Comparison of ENCODE assay signal across 8 cellular contexts in genomic region chr17:4833941-4834501, GRCh38. TPM values are rescaled to one million over a fixed set of nuclear protein-coding genes. Genes with fewer than 3 reads are reported as not detected.
DNase-seq lines count a peak whose midpoint lies in the region; ATAC-seq, FAIRE-seq and TF ChIP-seq lines count a peak whose summit lies in the region.

No MANE protein-coding gene starts in this region.

- no peak for FAIRE-seq in HTR-8/SVneo (lab: Jason Lieb, UNC)

- peak overlapping the region; percentile 90 for H3K4me3 ChIP-seq in fibroblast of the aortic adventitia (ENCODE audit: low read depth, low read length)
- peak overlapping the region; percentile 81 to 93 for H3K4me3 ChIP-seq in neutrophil (ENCODE audit: low read depth in 1 of 2, low read length in 1 of 2)

- H3K27ac Mint-ChIP-seq in activated B cell treated with CpG ODN at 0.5 μM for 24 hours: peak overlapping the region; percentile 83

- peaks cover 31 to 45% of the 10 kb centered on the region in 2 experiments for H3K4me1 ChIP-seq in neutrophil (ENCODE audit: control insufficient read depth in 1 of 2, insufficient read depth in 1 of 2, low read depth in 1 of 2, low read length in 1 of 2)

- no peaks in the 10 kb centered on the region for H3K9me3 Mint-ChIP-seq in activated B cell treated with CpG ODN at 0.5 μM for 24 hours

- TF ChIP-seq CTCF in activated B cell treated with CpG ODN at 0.5 μM for 24 hours (IDR thresholded peaks at IDR 0.05): no peak
- no peak for TF ChIP-seq CTCF in fibroblast of the aortic adventitia (IDR thresholded peaks at IDR 0.05; ENCODE audit: insufficient read depth, low read length)
- TF ChIP-seq CTCF in neutrophil (IDR thresholded peaks at IDR 0.05): no peak

- peaks cover 13% of the 10 kb centered on the region for H3K36me3 Mint-ChIP-seq in activated B cell treated with CpG ODN at 0.5 μM for 24 hours (ENCODE audit: low read depth)

- POLR2A ChIA-PET in activated B cell treated with CpG ODN at 0.5 μM for 24 hours (lab: Charles Lee): interaction anchor here (0.5 to 1.9 kb wide), 5 partner anchors 27 to 480 kb away, joined by 3 to 4 read pairs (median 3); partner anchors contain the start of genes PLD2 and PSMB6

- CTCF ChIA-PET in activated B cell treated with CpG ODN at 0.5 μM for 24 hours (lab: Charles Lee): no interaction called here

- ATAC-seq in activated B cell treated with CpG ODN at 0.5 μM for 24 hours (ENCODE audit: low read depth): no peak
- ATAC-seq in HG02678 (IDR thresholded peaks at IDR 0.05; ENCODE audit: unreplicated experiment): no peak
- ATAC-seq in HG03354 (IDR thresholded peaks at IDR 0.05; ENCODE audit: poor library complexity, severe bottlenecking, unreplicated experiment): no peak
- ATAC-seq in GM21360 (IDR thresholded peaks at IDR 0.05; ENCODE audit: unreplicated experiment): no peak

- peak overlapping the region; percentile 87 for H3K27ac ChIP-seq in neutrophil

- no peaks in the 10 kb centered on the region for H3K27me3 ChIP-seq in neutrophil

- intact Hi-C loops in activated B cell treated with CpG ODN at 0.5 μM for 24 hours (cut with micrococcal nuclease): loop anchor here (1.0 kb wide), 5 partner anchors 38 to 691 kb away; partner anchors contain the start of genes ARRB2, CYB5D2, MED11 and PSMB6

- no peaks in the 10 kb centered on the region for H3K27me3 Mint-ChIP-seq in activated B cell treated with CpG ODN at 0.5 μM for 24 hours

- no peaks in the 10 kb centered on the region for H3K9me3 ChIP-seq in neutrophil

- H3K36me3 ChIP-seq in neutrophil: peaks cover 7% of the 10 kb centered on the region

- DNase-seq in CD1c-positive myeloid dendritic cell (ENCODE audit: extremely low spot score) (peak; percentile 72), HTR-8/SVneo (ENCODE audit: insufficient read length, low spot score) (peak; percentile 62), activated B cell treated with CpG ODN at 0.5 μM for 24 hours (no peak), fibroblast of the aortic adventitia (ENCODE audit: low read depth) (peak; percentile 44)

- peak overlapping the region; percentile 91 for H3K4me3 Mint-ChIP-seq in activated B cell treated with CpG ODN at 0.5 μM for 24 hours

- H3K4me1 Mint-ChIP-seq in activated B cell treated with CpG ODN at 0.5 μM for 24 hours: peaks cover 34% of the 10 kb centered on the region

RNA-seq across cellular contexts. Expression of gene MINK1, which starts 0.9 kb away (rescaled TPM):
- total RNA-seq in activated B cell treated with CpG ODN at 0.5 μM for 24 hours (61.3 and 65.3 TPM in 2 replicates), fibroblast of the aortic adventitia (ENCODE audit: low replicate concordance) (38.4 and 48.5 TPM in 2 replicates)

RNA-seq across cellular contexts. Expression of gene PLD2, which starts 27.1 kb away (rescaled TPM):
- total RNA-seq in activated B cell treated with CpG ODN at 0.5 μM for 24 hours (49.9 and 54.3 TPM in 2 replicates), fibroblast of the aortic adventitia (ENCODE audit: low replicate concordance) (14.4 and 18.4 TPM in 2 replicates)

RNA-seq across cellular contexts. Expression of gene PSMB6, which starts 38.1 kb away (rescaled TPM):
- total RNA-seq in activated B cell treated with CpG ODN at 0.5 μM for 24 hours (110 and 123 TPM in 2 replicates), fibroblast of the aortic adventitia (ENCODE audit: low replicate concordance) (97.2 and 134 TPM in 2 replicates)

RNA-seq across cellular contexts. Expression of gene GLTPD2, which starts 45.3 kb away (rescaled TPM):
- total RNA-seq in activated B cell treated with CpG ODN at 0.5 μM for 24 hours: not detected in 2 replicates
- not detected in 2 replicates for total RNA-seq in fibroblast of the aortic adventitia (ENCODE audit: low replicate concordance)
